Comparison of ENCODE assay signal across 8 cellular contexts in genomic region chr14:64541261-64541970, GRCh38. TPM values are rescaled to one million over a fixed set of nuclear protein-coding genes. Genes with fewer than 3 reads are reported as not detected.
DNase-seq lines count a peak whose midpoint lies in the region; ATAC-seq and TF ChIP-seq lines count a peak whose summit lies in the region.

No MANE protein-coding gene starts in this region.

- intact Hi-C loops in sigmoid colon (cut with DNase I): loop anchor here (2.0 kb wide), 1 partner anchor 87 kb away; no protein-coding TSS in a partner anchor

- peaks cover 19% of the 10 kb centered on the region for H3K27me3 ChIP-seq in GM23338 (ENCODE audit: insufficient read depth)
- H3K27me3 ChIP-seq in sigmoid colon: no peaks in the 10 kb centered on the region

- H3K9me3 ChIP-seq in sigmoid colon: no peaks in the 10 kb centered on the region

- H3K27ac ChIP-seq in GM23338 (ENCODE audit: low read depth): no peak overlapping the region
- H3K27ac ChIP-seq in sigmoid colon: peak overlapping the region; percentile 86 to 95 (median 90)

- H3K4me2 ChIP-seq in GM23338: peak overlapping the region; percentile 75

- peak; percentile 66 for DNase-seq in GM23338 (ENCODE audit: low spot score)
- DNase-seq in activated CD8-positive, alpha-beta memory T cell treated with anti-CD3 and anti-CD28 coated beads, Interleukin-2, amount 50 U/mL, for 4 hours: peak; percentile 20
- peak; percentile 37 for DNase-seq in foreskin melanocyte
- peak; percentile 85 for DNase-seq in sigmoid colon
- no peak for DNase-seq in NCI-H146 treated with DMSO at 0.1 percent for 48 hours (lab: John Stamatoyannopoulos, UW; ENCODE audit: unreplicated experiment)
- no peak for DNase-seq in NOMO-1 (lab: John Stamatoyannopoulos, UW; ENCODE audit: unreplicated experiment in 2 of 2)
- no peak for DNase-seq in NCI-H2196 (lab: John Stamatoyannopoulos, UW; ENCODE audit: unreplicated experiment)

- H3K27me3 Mint-ChIP-seq in GM23338 (ENCODE audit: insufficient read depth, low read depth, poor library complexity): peaks cover 26% of the 10 kb centered on the region

- peaks cover 29% of the 10 kb centered on the region for H3K36me3 Mint-ChIP-seq in GM23338 (ENCODE audit: low read depth)

- peaks cover 28% of the 10 kb centered on the region for H3K9me3 Mint-ChIP-seq in GM23338

- no peaks in the 10 kb centered on the region for H4K20me1 ChIP-seq in GM23338 (replicated peaks; ENCODE audit: insufficient read depth)

- no peak for TF ChIP-seq EP300 in sigmoid colon (IDR thresholded peaks at IDR 0.05)

- 25 to 58% methylated on average over 73 of the region's 73 CpGs for WGBS in sigmoid colon, 2 donors

- TF ChIP-seq CTCF in GM23338 (conservative IDR thresholded peaks at IDR 0.05; ENCODE audit: low read depth in 2 of 2) (peak in 1 of 2 experiments; percentile 43; a peak in 2 of 4 replicates), sigmoid colon (IDR thresholded peaks at IDR 0.05) (no peak)

- peaks cover 13% of the 10 kb centered on the region; the same call in 1 of the 2 replicates for H3K4me1 ChIP-seq in GM23338 (ENCODE audit: insufficient read depth)
- H3K4me1 ChIP-seq in sigmoid colon: peaks cover 0 to 28% (median 6%) of the 10 kb centered on the region in 4 donors

- no peaks in the 10 kb centered on the region for H3K36me3 ChIP-seq in GM23338 (ENCODE audit: insufficient read depth)
- no peaks in the 10 kb centered on the region for H3K36me3 ChIP-seq in sigmoid colon

- no peaks in the 10 kb centered on the region for H3F3A ChIP-seq in GM23338 (replicated peaks; ENCODE audit: low read depth)

- TF ChIP-seq POLR2A in sigmoid colon (IDR thresholded peaks at IDR 0.05): peak in 1 of 2 donors; percentile 42

- peaks cover 49% of the 10 kb centered on the region for H3K4me1 Mint-ChIP-seq in GM23338

- H3K9me2 ChIP-seq in GM23338 (ENCODE audit: insufficient read depth): no peaks in the 10 kb centered on the region

- peak overlapping the region; percentile 54 for H3K4me3 ChIP-seq in GM23338
- peak overlapping the region; percentile 42 to 61 (median 58) for H3K4me3 ChIP-seq in sigmoid colon

- H3K79me2 ChIP-seq in GM23338 (replicated peaks; ENCODE audit: insufficient read depth): peaks cover 38% of the 10 kb centered on the region

- peak overlapping the region; percentile 72 for H3K4me3 Mint-ChIP-seq in GM23338

- no peak overlapping the region for H2AFZ ChIP-seq in GM23338

- H3K27ac Mint-ChIP-seq in GM23338: no peak overlapping the region

- ATAC-seq in GM23338 (no peak), HG03039 (IDR thresholded peaks at IDR 0.05; ENCODE audit: unreplicated experiment) (no peak)

TF ChIP-seq in GM23338, 12 proteins besides CTCF, POLR2A, EP300 and RAD21:
- TF ChIP-seq EZH2phosphoT487 (IDR thresholded peaks at IDR 0.05; ENCODE audit: unreplicated experiment): no peak
- no peak for TF ChIP-seq POLR2AphosphoS5 (IDR thresholded peaks at IDR 0.05; ENCODE audit: low read depth)
- TF ChIP-seq NANOG (IDR thresholded peaks at IDR 0.05; ENCODE audit: borderline replicate concordance): no peak
- TF ChIP-seq ZNF331 (CRISPR knock-in tag; IDR thresholded peaks at IDR 0.05; ENCODE audit: low read depth): no peak
- TF ChIP-seq REST (IDR thresholded peaks at IDR 0.05; ENCODE audit: unreplicated experiment): no peak

RNA-seq across cellular contexts. Expression of gene HSPA2, which starts 0.9 kb away (rescaled TPM):
- 114 and 130 TPM in 2 replicates for total RNA-seq in GM23338 (2014; rRNA removed; shearing (Covaris generic))
- polyA plus RNA-seq in GM23338 (2016; fragmentation: Nextera tagmentation; extraction: Ambion mirVana) (86.1 and 88.5 TPM in 2 replicates), sigmoid colon (10 to 100 TPM; 28.7 to 37.2 (median 34.3) TPM)
- 100 to 1,000 TPM in 2 of 4 donors, 10 to 100 TPM in 2; 80.3 to 172 (median 102) TPM for total RNA-seq in sigmoid colon

RNA-seq across cellular contexts. Expression of gene PPP1R36, which starts 8.3 kb away (rescaled TPM):
- total RNA-seq in GM23338 (2014; rRNA removed; shearing (Covaris generic)): 0.42 TPM in 1 of 2 replicates, not detected in the other
- polyA plus RNA-seq in GM23338 (2016; fragmentation: Nextera tagmentation; extraction: Ambion mirVana): 0.45 and 1.4 TPM in 2 replicates
- total RNA-seq in sigmoid colon: 1 to 10 TPM in 2 of 4 donors, not detected in 2; 1.1 to 2.2 TPM
- 1 to 10 TPM; 2.3 to 8.6 (median 8.4) TPM for polyA plus RNA-seq in sigmoid colon

RNA-seq across cellular contexts. Expression of gene ZBTB1, which starts 36.8 kb away (rescaled TPM):
- total RNA-seq in GM23338 (2014; rRNA removed; shearing (Covaris generic)): 32.5 and 33.0 TPM in 2 replicates
- 10.3 and 11.2 TPM in 2 replicates for polyA plus RNA-seq in GM23338 (2016; fragmentation: Nextera tagmentation; extraction: Ambion mirVana)
- total RNA-seq in sigmoid colon: 10 to 100 TPM; 37.2 to 52.9 (median 45.3) TPM
- polyA plus RNA-seq in sigmoid colon: 10 to 100 TPM in 1 of 3 donors, 1 to 10 TPM in 2; 6.0 to 17.4 (median 9.6) TPM

RNA-seq across cellular contexts. Expression of gene ZBTB25, which starts 37.8 kb away (rescaled TPM):
- total RNA-seq in GM23338 (2014; rRNA removed; shearing (Covaris generic)): 8.0 and 8.9 TPM in 2 replicates
- polyA plus RNA-seq in GM23338 (2016; fragmentation: Nextera tagmentation; extraction: Ambion mirVana): 4.1 and 5.8 TPM in 2 replicates
- 10 to 100 TPM in 3 of 4 donors, 1 to 10 TPM in 1; 9.6 to 24.6 (median 11.8) TPM for total RNA-seq in sigmoid colon
- polyA plus RNA-seq in sigmoid colon: 1 to 10 TPM in 2 of 3 donors, under 1 TPM in 1; 0.69 to 5.0 (median 1.8) TPM

Comparison
In these comparisons a context has a peak if more than half of its experiments do, and no peak if none do; other contexts are left out.
1. DNase-seq: peak in GM23338 (single experiment), activated CD8-positive, alpha-beta memory T cell treated with anti-CD3 and anti-CD28 coated beads, Interleukin-2, amount 50 U/mL, for 4 hours (single experiment), foreskin melanocyte (single experiment) and sigmoid colon (single experiment); none in NCI-H146 treated with DMSO at 0.1 percent for 48 hours (single experiment), NOMO-1 (0 of 2) and NCI-H2196 (single experiment).